ENCODE assay signal across 20 cellular contexts in the genomic region with DNA sequence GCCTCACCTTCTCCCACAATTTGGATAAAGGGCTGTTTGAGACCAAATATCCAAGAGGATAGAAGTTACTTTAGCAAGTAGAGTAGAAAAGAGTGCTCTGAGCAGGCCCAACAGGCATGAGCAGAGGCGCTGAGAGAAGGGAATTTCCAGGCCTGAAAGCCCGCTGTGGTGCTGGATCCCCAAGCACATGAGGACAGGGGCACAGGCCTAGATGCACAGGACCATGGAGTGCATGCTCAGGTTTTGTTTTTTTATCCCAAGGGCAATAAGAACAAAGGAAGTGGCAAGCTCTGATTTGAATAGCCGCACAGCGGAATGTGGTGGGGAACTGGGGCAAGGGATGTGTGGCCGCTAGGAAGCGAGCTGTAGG. TPM values are rescaled to one million over a fixed set of nuclear protein-coding genes. Genes with fewer than 3 reads are reported as not detected.
DNase-seq lines count a peak whose midpoint lies in the region; ATAC-seq, FAIRE-seq and TF ChIP-seq lines count a peak whose summit lies in the region.
"Had no signal": no experiment of that assay in that cellular context is flagged by ENCODE, and none has a peak within 500 bp of the region (broad histone marks: within the 10 kb centered on the region; RNA-seq: fewer than 3 reads in every experiment).

No MANE protein-coding gene starts in this region.

- no peak for FAIRE-seq in GM12878 (lab: Jason Lieb, UNC)
- FAIRE-seq: D721Med, GM18507, H1 had no signal

- H4K8ac ChIP-seq in neuronal stem cell (ENCODE audit: low read depth, low read length) = no peak overlapping the region

- H2BK120ac ChIP-seq in neuronal stem cell (ENCODE audit: low read depth, low read length) = no peak overlapping the region

- H3K27ac ChIP-seq in GM12878 (ENCODE audit: control insufficient read depth, insufficient read depth) = no peak overlapping the region
- H3K27ac ChIP-seq in neuronal stem cell (replicated peaks; ENCODE audit: low read length) = no peak overlapping the region
- no peak overlapping the region for H3K27ac ChIP-seq in CD8-positive, alpha-beta T cell (ENCODE audit: low read depth, low read length)
- H3K27ac ChIP-seq: 22Rv1, BLaER1 had no signal

- peak; percentile 40 for DNase-seq in activated CD4-positive, alpha-beta T cell treated with anti-CD3 and anti-CD28 coated beads, Interleukin-2, amount 10 ng/mL, durations not matched to agents 24 days and 14 days
- no peak for DNase-seq in activated CD4-positive, alpha-beta T cell treated with anti-CD3 and anti-CD28 coated beads, Interleukin-2, amount 50 U/mL, for 48 hours
- DNase-seq in GM12878 (ENCODE audit: low read depth, low spot score) (no peak), neuronal stem cell (ENCODE audit: low spot score) (no peak), sciatic nerve (ENCODE audit: low spot score) (no peak)
- no peak for DNase-seq in stimulated activated naive B cell treated with anti-CD40 and anti-IgM and Interleukin-4, amounts not matched to agents 10 μg/mL and 1 μg/mL and 100 μg/mL, for 72 hours
- DNase-seq in CD8-positive, alpha-beta T cell = no peak
- DNase-seq: AML-193; CD4-positive, alpha-beta T cell; DMS153; DMS79 treated with DMSO at 0.1 percent for 48 hours; GDM1; HCEC 1CT; HFFc6 had no signal

- WGBS in GM12878 (ENCODE audit: insufficient coverage, insufficient replicate concordance, low lambda C conversion rate, missing lambda C conversion rate) = 0% methylated on average over 6 of the region's 6 CpGs
- WGBS in neuronal stem cell (ENCODE audit: extremely low coverage in 2 of 2, insufficient read length in 2 of 2, insufficient replicate concordance in 1 of 2), 2 donors = no CpG with 5 or more reads among the region's 6 CpGs

- no peaks in the 10 kb centered on the region for H3K9me3 Mint-ChIP-seq in activated CD4-positive, alpha-beta T cell treated with anti-CD3 and anti-CD28 coated beads, Interleukin-2, amount 10 ng/mL, durations not matched to agents 24 days and 14 days
- H3K9me3 Mint-ChIP-seq in stimulated activated naive B cell treated with anti-CD40 and anti-IgM and Interleukin-4, amounts not matched to agents 10 μg/mL and 1 μg/mL and 100 μg/mL, for 72 hours = peaks cover 0 to 5% of the 10 kb centered on the region in 2 donors
- no peaks in the 10 kb centered on the region for H3K9me3 Mint-ChIP-seq in CD8-positive, alpha-beta T cell
- H3K9me3 Mint-ChIP-seq: CD4-positive, alpha-beta T cell; HFFc6 had no signal

- H3K23ac ChIP-seq in neuronal stem cell (ENCODE audit: low read depth, low read length, poor library complexity) = no peak overlapping the region

- no peaks in the 10 kb centered on the region for H3K36me3 ChIP-seq in GM12878 (ENCODE audit: control insufficient read depth in 2 of 2, insufficient read depth in 2 of 2, low read length in 1 of 2)
- no peaks in the 10 kb centered on the region for H3K36me3 ChIP-seq in neuronal stem cell (replicated peaks in 1 of 2; ENCODE audit: control insufficient read depth in 2 of 2, insufficient read depth in 2 of 2, low read length in 2 of 2)
- no peaks in the 10 kb centered on the region for H3K36me3 ChIP-seq in CD8-positive, alpha-beta T cell (ENCODE audit: insufficient read depth, low read length)
- H3K36me3 ChIP-seq: BLaER1 had no signal

- H3K27me3 ChIP-seq in GM12878 (replicated peaks in 1 of 2; ENCODE audit: control insufficient read depth in 2 of 2, insufficient read depth in 2 of 2, low read length in 1 of 2) (no peaks in the 10 kb centered on the region), neuronal stem cell (ENCODE audit: control insufficient read depth in 3 of 3, insufficient read depth in 3 of 3, low read depth in 1 of 3, low read length in 3 of 3) (no peaks in the 10 kb centered on the region)
- peaks cover 7% of the 10 kb centered on the region for H3K27me3 ChIP-seq in CD8-positive, alpha-beta T cell (ENCODE audit: insufficient read depth, low read length)
- H3K27me3 ChIP-seq: BLaER1 had no signal

- no peak overlapping the region for H2BK5ac ChIP-seq in neuronal stem cell (ENCODE audit: low read length)

- H2AK5ac ChIP-seq in neuronal stem cell (ENCODE audit: low read depth, low read length) = no peak overlapping the region

- no TSS peak for BruUV-seq in GM12878 (replicated peaks; lab: Mats Ljungman, UMichigan)

- peaks cover 12% of the 10 kb centered on the region for H3K27me3 Mint-ChIP-seq in activated CD4-positive, alpha-beta T cell treated with anti-CD3 and anti-CD28 coated beads, Interleukin-2, amount 10 ng/mL, durations not matched to agents 24 days and 14 days
- peaks cover 21 to 25% of the 10 kb centered on the region in 2 donors for H3K27me3 Mint-ChIP-seq in stimulated activated naive B cell treated with anti-CD40 and anti-IgM and Interleukin-4, amounts not matched to agents 10 μg/mL and 1 μg/mL and 100 μg/mL, for 72 hours
- H3K27me3 Mint-ChIP-seq in CD8-positive, alpha-beta T cell (ENCODE audit: low read depth) = peaks cover 16% of the 10 kb centered on the region

- intact Hi-C loops in activated CD4-positive, alpha-beta T cell treated with anti-CD3 and anti-CD28 coated beads, Interleukin-2, amount 10 ng/mL, durations not matched to agents 24 days and 14 days (cut with micrococcal nuclease) = no loop called here
- intact Hi-C loops in GM12878 (cut with micrococcal nuclease; ENCODE audit: unreplicated experiment) = no loop called here
- intact Hi-C loops in sciatic nerve (cut with DNase I) = no loop called here
- intact Hi-C loops in CD8-positive, alpha-beta T cell (cut with DNase I, micrococcal nuclease) = no loop called here

- no peak overlapping the region for H3K14ac ChIP-seq in neuronal stem cell (ENCODE audit: low read length)

- TF ChIP-seq RAD21 in GM12878 (IDR thresholded peaks at IDR 0.05; ENCODE audit: insufficient read depth, low read depth, low read length) = no peak

- H3K9me3 ChIP-seq in GM12878 (replicated peaks; ENCODE audit: control insufficient read depth, insufficient read depth, low read length) (no peaks in the 10 kb centered on the region), neuronal stem cell (replicated peaks in 1 of 2; ENCODE audit: control insufficient read depth in 2 of 2, insufficient read depth in 1 of 2, low read depth in 1 of 2, low read length in 2 of 2) (no peaks in the 10 kb centered on the region)
- no peaks in the 10 kb centered on the region for H3K9me3 ChIP-seq in CD8-positive, alpha-beta T cell (ENCODE audit: low read length)
- H3K9me3 ChIP-seq: BLaER1 had no signal

- no peak overlapping the region for H4K91ac ChIP-seq in neuronal stem cell (ENCODE audit: low read depth, low read length, poor library complexity)

- no peak overlapping the region for H3K27ac Mint-ChIP-seq in activated CD4-positive, alpha-beta T cell treated with anti-CD3 and anti-CD28 coated beads, Interleukin-2, amount 10 ng/mL, durations not matched to agents 24 days and 14 days
- H3K27ac Mint-ChIP-seq in stimulated activated naive B cell treated with anti-CD40 and anti-IgM and Interleukin-4, amounts not matched to agents 10 μg/mL and 1 μg/mL and 100 μg/mL, for 72 hours = no peak overlapping the region
- no peak overlapping the region for H3K27ac Mint-ChIP-seq in CD8-positive, alpha-beta T cell
- H3K27ac Mint-ChIP-seq: CD4-positive, alpha-beta T cell; HFFc6 had no signal

- no peak overlapping the region for H2BK12ac ChIP-seq in neuronal stem cell (ENCODE audit: low read length)

- H3K36me3 Mint-ChIP-seq in activated CD4-positive, alpha-beta T cell treated with anti-CD3 and anti-CD28 coated beads, Interleukin-2, amount 10 ng/mL, durations not matched to agents 24 days and 14 days (ENCODE audit: low read depth) = no peaks in the 10 kb centered on the region
- no peaks in the 10 kb centered on the region for H3K36me3 Mint-ChIP-seq in stimulated activated naive B cell treated with anti-CD40 and anti-IgM and Interleukin-4, amounts not matched to agents 10 μg/mL and 1 μg/mL and 100 μg/mL, for 72 hours
- H3K36me3 Mint-ChIP-seq in CD8-positive, alpha-beta T cell = no peaks in the 10 kb centered on the region

- H3K4me1 ChIP-seq in GM12878 (ENCODE audit: control insufficient read depth, insufficient read depth, low read length) (no peaks in the 10 kb centered on the region), neuronal stem cell (ENCODE audit: control insufficient read depth in 2 of 2, insufficient read depth in 1 of 2, low read depth in 1 of 2, low read length in 2 of 2) (peaks cover 3 to 14% of the 10 kb centered on the region in 2 donors)
- no peaks in the 10 kb centered on the region for H3K4me1 ChIP-seq in CD8-positive, alpha-beta T cell (ENCODE audit: insufficient read depth, low read length)
- H3K4me1 ChIP-seq: BLaER1 had no signal

- H2BK15ac ChIP-seq in neuronal stem cell (ENCODE audit: low read length) = no peak overlapping the region

- H2AFZ ChIP-seq in GM12878 (ENCODE audit: control insufficient read depth, low read depth, low read length) (no peak overlapping the region), neuronal stem cell (ENCODE audit: low read length) (peak overlapping the region; percentile 40)

- H3K4me3 ChIP-seq in GM12878 (no peak overlapping the region), neuronal stem cell (ENCODE audit: low read length in 2 of 2) (no peak overlapping the region)
- H3K4me3 ChIP-seq in CD8-positive, alpha-beta T cell (ENCODE audit: low read depth, low read length) = no peak overlapping the region
- H3K4me3 ChIP-seq: BLaER1 had no signal

- RAD21 ChIA-PET in GM12878 (lab: Charles Lee; ENCODE audit: unreplicated experiment) = no interaction called here

- H3K4me3 Mint-ChIP-seq in activated CD4-positive, alpha-beta T cell treated with anti-CD3 and anti-CD28 coated beads, Interleukin-2, amount 10 ng/mL, durations not matched to agents 24 days and 14 days = no peak overlapping the region
- H3K4me3 Mint-ChIP-seq in stimulated activated naive B cell treated with anti-CD40 and anti-IgM and Interleukin-4, amounts not matched to agents 10 μg/mL and 1 μg/mL and 100 μg/mL, for 72 hours = no peak overlapping the region
- no peak overlapping the region for H3K4me3 Mint-ChIP-seq in CD8-positive, alpha-beta T cell
- H3K4me3 Mint-ChIP-seq: CD4-positive, alpha-beta T cell; HFFc6 had no signal

- CTCF ChIA-PET in GM12878 (lab: Yijun Ruan, JAX) = no interaction called here
- CTCF ChIA-PET in CD8-positive, alpha-beta T cell (lab: Charles Lee) = no interaction called here

- no peak for TF ChIP-seq CTCF in GM12878 (IDR thresholded peaks at IDR 0.05 in 2 of 3, conservative IDR thresholded peaks at IDR 0.05 in 1 of 3; ENCODE audit: control insufficient read depth in 2 of 3, extremely low read depth in 1 of 3, insufficient read depth in 1 of 3, low read depth in 3 of 3, low read length in 3 of 3)
- no peak for TF ChIP-seq CTCF in CD8-positive, alpha-beta T cell (IDR thresholded peaks at IDR 0.05)

- no peaks in the 10 kb centered on the region for H3K79me1 ChIP-seq in neuronal stem cell (ENCODE audit: low read depth, low read length)

- no peak overlapping the region for H3K4ac ChIP-seq in neuronal stem cell (ENCODE audit: low read length)

- H3K4me1 Mint-ChIP-seq in activated CD4-positive, alpha-beta T cell treated with anti-CD3 and anti-CD28 coated beads, Interleukin-2, amount 10 ng/mL, durations not matched to agents 24 days and 14 days = no peaks in the 10 kb centered on the region
- H3K4me1 Mint-ChIP-seq in stimulated activated naive B cell treated with anti-CD40 and anti-IgM and Interleukin-4, amounts not matched to agents 10 μg/mL and 1 μg/mL and 100 μg/mL, for 72 hours = no peaks in the 10 kb centered on the region
- H3K4me1 Mint-ChIP-seq in CD8-positive, alpha-beta T cell (ENCODE audit: low read depth) = no peaks in the 10 kb centered on the region

- SMC1A ChIA-PET in GM12878 (lab: Charles Lee; ENCODE audit: uncharacterized antibody, unreplicated experiment) = no interaction called here

- no peaks in the 10 kb centered on the region for H4K20me1 ChIP-seq in GM12878 (ENCODE audit: control insufficient read depth, insufficient read depth)
- H4K20me1 ChIP-seq: BLaER1 had no signal

- POLR2A ChIA-PET in GM12878 (lab: Charles Lee) = no interaction called here
- POLR2A ChIA-PET in CD8-positive, alpha-beta T cell (lab: Charles Lee) = no interaction called here

- TF ChIP-seq EP300 in GM12878 (IDR thresholded peaks at IDR 0.05; ENCODE audit: borderline replicate concordance in 1 of 2, control insufficient read depth in 1 of 2, low read depth in 2 of 2, low read length in 2 of 2) = no peak

- ATAC-seq in HG02885 (IDR thresholded peaks at IDR 0.05; ENCODE audit: poor library complexity, unreplicated experiment) (peak; percentile 43), GM12878 (peak; percentile 41; the same call in 2 of the 3 replicates), sciatic nerve (no peak)
- no peak for ATAC-seq in stimulated activated naive B cell treated with anti-CD40 and anti-IgM and Interleukin-4, amounts not matched to agents 10 μg/mL and 1 μg/mL and 100 μg/mL, for 72 hours (replicated peaks)
- ATAC-seq in CD8-positive, alpha-beta T cell = no peak

- H3K4me2 ChIP-seq in GM12878 (ENCODE audit: control insufficient read depth, insufficient read depth) = no peak overlapping the region
- H3K4me2 ChIP-seq in neuronal stem cell (ENCODE audit: insufficient read depth, low read length, poor library complexity, severe bottlenecking) = no peak overlapping the region
- H3K4me2 ChIP-seq: BLaER1 had no signal

- in situ Hi-C loops in GM12878 (cut with MboI) = no loop called here

- TF ChIP-seq POLR2A in GM12878 (IDR thresholded peaks at IDR 0.05; ENCODE audit: low read depth, low read length) = no peak

- H3K79me2 ChIP-seq in GM12878 (ENCODE audit: control insufficient read depth, insufficient read depth, low read length) = no peaks in the 10 kb centered on the region

- H3K9ac ChIP-seq in GM12878 (ENCODE audit: control insufficient read depth, insufficient read depth, low read length) (no peak overlapping the region), neuronal stem cell (ENCODE audit: low read depth, low read length, poor library complexity) (no peak overlapping the region)
- H3K9ac ChIP-seq: BLaER1 had no signal

- no peak overlapping the region for H3K18ac ChIP-seq in neuronal stem cell (ENCODE audit: low read length)

RNA-seq across cellular contexts. Expression of a gene that starts 33.3 kb away (rescaled TPM):
- total RNA-seq in activated CD4-positive, alpha-beta T cell treated with anti-CD3 and anti-CD28 coated beads, Interleukin-2, amount 10 ng/mL, durations not matched to agents 24 days and 14 days = not detected in 2 replicates
- total RNA-seq in GM12878 (2013; cell fraction: nucleolus; rRNA removed) = not detected in 2 replicates
- total RNA-seq in GM12878 (2014; rRNA removed) (not detected in 2 replicates), GM12878 (2014; rRNA removed; fragmentation: Illumina TruSeq; extraction: Trizol) (not detected in 2 replicates), GM12878 (2021) (0.05 and 0.35 TPM in 2 replicates), sciatic nerve (103 TPM)
- not detected for polyA plus RNA-seq in GM12878 (2011; ENCODE audit: low read depth)
- polyA plus RNA-seq in GM12878 (2011; rRNA removed) (not detected in 2 replicates), GM12878 (2014; fragmentation: Illumina TruSeq; extraction: Trizol) (not detected in 2 replicates), GM12878 (2014; fragmentation: Nextera tagmentation; extraction: Ambion mirVana) (not detected), GM12878 (2014; rRNA removed) (not detected in 2 replicates), GM12878 (2016; fragmentation: Nextera tagmentation; extraction: Ambion mirVana) (under 1 TPM in 1 of 2 experiments, not detected in 1; 0.03 TPM)
- 0.02 TPM in 1 of 2 replicates, not detected in the other for polyA plus RNA-seq in GM12878 (2011; cell fraction: cytosol; rRNA removed)
- polyA plus RNA-seq in GM12878 (2011; cell fraction: nucleus; rRNA removed) = not detected in 2 replicates
- polyA plus RNA-seq in GM12878 (2012) = 0.20 and 0.56 TPM in 2 replicates
- not detected in 2 replicates for polyA minus RNA-seq in GM12878 (2011; rRNA and poly(A)+ RNA removed)
- not detected in 2 replicates for polyA minus RNA-seq in GM12878 (2011; cell fraction: cytosol; rRNA and poly(A)+ RNA removed)
- not detected in 2 replicates for polyA minus RNA-seq in GM12878 (2011; cell fraction: nucleus; rRNA and poly(A)+ RNA removed)
- polyA plus RNA-seq in neuronal stem cell (2013, experiment 1 of 2) = 0.33 TPM
- 0.36 TPM for polyA plus RNA-seq in neuronal stem cell (2013, experiment 2 of 2)
- total RNA-seq in CD8-positive, alpha-beta T cell = not detected
- total RNA-seq: CD4-positive, alpha-beta T cell had no signal

Comparison
In these comparisons a context has a peak if more than half of its experiments do, and no peak if none do; other contexts are left out.
1. ATAC-seq: peak in HG02885 (single experiment) and GM12878 (single experiment); none in stimulated activated naive B cell treated with anti-CD40 and anti-IgM and Interleukin-4, amounts not matched to agents 10 μg/mL and 1 μg/mL and 100 μg/mL, for 72 hours (0 of 2), sciatic nerve (single experiment) and CD8-positive, alpha-beta T cell (single experiment).
2. RNA of a gene that starts 33.3 kb away (total RNA-seq): 103 TPM in sciatic nerve (single experiment); not detected in activated CD4-positive, alpha-beta T cell treated with anti-CD3 and anti-CD28 coated beads, Interleukin-2, amount 10 ng/mL, durations not matched to agents 24 days and 14 days, 0.05 to 0.35 TPM in GM12878 and not detected in CD8-positive, alpha-beta T cell; every median in the first group is over 10 times any median in the second.